ENCODE assay signal across 31 cellular contexts in genomic region chr11:34276465-34276864, GRCh38.
"Had no signal": no experiment of that assay in that cellular context is flagged by ENCODE, and none has a peak within 500 bp of the region (broad histone marks: within the 10 kb centered on the region; RNA-seq: fewer than 3 reads in every experiment).

No MANE protein-coding gene starts in this region.

- H3K27me3 ChIP-seq: ascending aorta, cardiac muscle cell, MG63 had no signal

- H3K9me3 ChIP-seq: ascending aorta, MG63 had no signal

- H3K4me3 ChIP-seq: ascending aorta, cardiac muscle cell, MG63 had no signal

- DNase-seq: activated CD4-positive, alpha-beta memory T cell treated with anti-CD3 and anti-CD28 coated beads, Interleukin-2, amount 10 ng/mL, durations not matched to agents 7 days and 5 days; activated CD4-positive, alpha-beta T cell treated with anti-CD3 and anti-CD28 coated beads for 1 hour; activated CD4-positive, alpha-beta T cell treated with anti-CD3 and anti-CD28 coated beads for 48 hours; activated CD4-positive, CD25-positive, alpha-beta regulatory T cell; activated CD8-positive, alpha-beta memory T cell treated with anti-CD3 and anti-CD28 coated beads for 24 hours; activated CD8-positive, alpha-beta memory T cell treated with anti-CD3 and anti-CD28 coated beads, Interleukin-2, amount 10 ng/mL, durations not matched to agents 7 days and 5 days; activated CD8-positive, alpha-beta memory T cell treated with anti-CD3 and anti-CD28 coated beads, Interleukin-2, amount 50 U/mL, for 48 hours; activated effector memory CD4-positive, alpha-beta T cell treated with anti-CD3 and anti-CD28 coated beads, Interleukin-2, amount 50 U/mL, for 16 hours; activated naive CD4-positive, alpha-beta T cell; activated naive CD4-positive, alpha-beta T cell treated with anti-CD3 and anti-CD28 coated beads, Interleukin-2, amount 50 U/mL, for 16 hours; activated naive CD8-positive, alpha-beta T cell treated with anti-CD3 and anti-CD28 coated beads for 36 hours; activated T-cell treated with anti-CD3 and anti-CD28 coated beads, Interleukin-2, amount 50 U/mL, for 48 hours; amygdala; Kasumi-1; KG1; MG63; NCI-H1092; NCI-H1436 treated with DMSO at 0.1 percent for 48 hours; NCI-H1694 treated with DMSO at 0.1 percent for 48 hours; NCI-H2029; NCI-H345; NCI-H524 treated with DMSO at 0.1 percent for 48 hours; NK-92 treated with Interleukin-12 subunit alpha and Interleukin-12 subunit beta, amount 100 ng/mL, for 24 hours; PC-3; Right ventricle myocardium superior; T-cell; T-helper 17 cell; T-helper 9 cell; WERI-Rb-1 had no signal

- H3K36me3 ChIP-seq: ascending aorta, cardiac muscle cell, MG63, WERI-Rb-1 had no signal

- ATAC-seq: activated CD8-positive, alpha-beta memory T cell treated with anti-CD3 and anti-CD28 coated beads, Interleukin-2, amount 10 ng/mL, durations not matched to agents 7 days and 5 days; PC-3; T-cell; T-helper 17 cell had no signal

- H3K27ac ChIP-seq: WERI-Rb-1 had no signal
